ENCODE assay signal across 7 cellular contexts in the genomic region with DNA sequence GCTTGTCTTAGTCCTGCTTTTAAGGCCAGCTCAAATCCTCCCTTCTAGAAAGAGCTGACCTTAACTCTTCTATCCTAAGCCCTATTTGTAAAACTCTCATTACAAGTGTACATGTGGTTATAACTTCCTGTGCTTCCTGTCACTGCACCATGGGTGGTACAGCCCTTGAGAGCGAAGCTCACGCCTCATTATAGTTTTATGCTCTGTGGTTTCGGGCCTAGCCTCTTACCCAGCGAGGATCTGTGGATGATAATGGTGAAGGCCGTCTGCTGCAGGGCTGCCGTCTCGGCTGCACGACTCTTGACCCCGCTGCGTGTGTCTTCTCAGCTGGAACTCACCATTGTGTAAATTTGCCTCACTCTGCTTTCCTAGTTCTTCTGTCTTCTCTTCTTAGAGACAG.
DNase-seq lines count a peak whose midpoint lies in the region; ATAC-seq and TF ChIP-seq lines count a peak whose summit lies in the region.

No MANE protein-coding gene starts in this region.

- H3K4me3 ChIP-seq in PC-9 (no peak overlapping the region), left lung (no peak overlapping the region)

- peaks cover 20% of the 10 kb centered on the region for H4K20me1 ChIP-seq in PC-9 (ENCODE audit: insufficient read depth)

- no peaks in the 10 kb centered on the region for H3K9me2 ChIP-seq in PC-9 (ENCODE audit: insufficient read depth)

- H3K27me3 ChIP-seq in PC-9 (ENCODE audit: insufficient read depth, low read depth) (no peaks in the 10 kb centered on the region), left lung (no peaks in the 10 kb centered on the region)

- TF ChIP-seq CTCF in PC-9 (conservative IDR thresholded peaks at IDR 0.05) (no peak), left lung (IDR thresholded peaks at IDR 0.05) (no peak)

- CTCF ChIA-PET in PC-9 (lab: Charles Lee) = no interaction called here

- peaks cover 19% of the 10 kb centered on the region for H3K4me1 ChIP-seq in PC-9 (replicated peaks; ENCODE audit: insufficient read depth)
- peaks cover 0 to 3% of the 10 kb centered on the region in 2 donors for H3K4me1 ChIP-seq in left lung

- no peak for DNase-seq in PC-9
- DNase-seq in dermis blood vessel endothelial cell = peak; percentile 11
- DNase-seq in DMS114 treated with DMSO at 0.1 percent for 48 hours (lab: John Stamatoyannopoulos, UW; ENCODE audit: unreplicated experiment) = no peak
- DNase-seq in left lung = no peak
- no peak for DNase-seq in inferior parietal cortex (ENCODE audit: extremely low spot score)

- peaks cover 34% of the 10 kb centered on the region; the same call in 1 of the 2 replicates for H3F3A ChIP-seq in PC-9 (ENCODE audit: insufficient read depth, low read depth)

- no TSS peak for BruUV-seq in PC-9 (replicated peaks; lab: Mats Ljungman, UMichigan)

- POLR2A ChIA-PET in PC-9 (lab: Charles Lee; ENCODE audit: unreplicated experiment) = no interaction called here

- intact Hi-C loops in PC-9 (cut with micrococcal nuclease; ENCODE audit: unreplicated experiment) (loop anchor here (5.0 kb wide), 1 partner anchor 196 kb away; no protein-coding TSS in a partner anchor), left lung (cut with DNase I) (no loop called here)

- H3K4me2 ChIP-seq in PC-9 = 0 out of 2 replicates have a peak overlapping the region, but pooled peaks have one; percentile 37

- peaks cover 13% of the 10 kb centered on the region for H3K79me2 ChIP-seq in PC-9 (ENCODE audit: low read depth)

- peak overlapping the region; percentile 41 for H3K27ac ChIP-seq in PC-9
- no peak overlapping the region for H3K27ac ChIP-seq in left lung

- H3K9me3 ChIP-seq in PC-9 (ENCODE audit: insufficient read depth, low read depth) (no peaks in the 10 kb centered on the region), left lung (no peaks in the 10 kb centered on the region)

- ATAC-seq in GM19023 (IDR thresholded peaks at IDR 0.05; ENCODE audit: unreplicated experiment) (peak; percentile 83), HG02973 (IDR thresholded peaks at IDR 0.05; ENCODE audit: unreplicated experiment) (peak; percentile 89), left lung (no peak)

- H3K36me3 ChIP-seq in PC-9 (ENCODE audit: low read depth) = peaks cover 39% of the 10 kb centered on the region
- H3K36me3 ChIP-seq in left lung = peaks cover 0 to 68% of the 10 kb centered on the region in 2 donors

- H2AFZ ChIP-seq in PC-9 = no peak overlapping the region
